In genomic region chr12:80264891-80265290, GRCh38 we compare ENCODE assay signal across 22 cellular contexts.
"Had no signal": no experiment of that assay in that cellular context is flagged by ENCODE, and none has a peak within 500 bp of the region (broad histone marks: within the 10 kb centered on the region; RNA-seq: fewer than 3 reads in every experiment).

No MANE protein-coding gene starts in this region.

- H3K79me2 ChIP-seq: parathyroid adenoma had no signal

- DNase-seq: naive thymus-derived CD4-positive, alpha-beta T cell; natural killer cell; occipital lobe; ovary; psoas muscle; right lobe of liver; sigmoid colon; small intestine; stimulated activated CD4-positive, alpha-beta T cell treated with anti-CD3 and anti-CD28 coated beads, Interleukin-1b, Interleukin-23, amount 100 ng/mL, for 48 hours; stimulated activated CD4-positive, alpha-beta T cell treated with anti-CD3 and anti-CD28 coated beads, Interleukin-4, amount 100 ng/mL, for 1 hour; stimulated activated CD4-positive, alpha-beta T cell treated with anti-CD3 and anti-CD28 coated beads, Interleukin-4, amount 100 ng/mL, for 4 hours; stimulated activated CD8-positive, alpha-beta memory T cell treated with anti-CD3 and anti-CD28 coated beads, Interleukin-4, amount 100 ng/mL, for 48 hours; stimulated activated naive CD4-positive, alpha-beta T cell; stomach; thyroid gland; uterus had no signal

- H3K4me3 ChIP-seq: neural progenitor cell, ovary, psoas muscle, right lobe of liver, sigmoid colon, stomach, thoracic aorta, thyroid gland, tibial nerve, uterus had no signal

- H3K9ac ChIP-seq: neural progenitor cell, parathyroid adenoma had no signal

- H3K9me3 ChIP-seq: ovary, psoas muscle, right lobe of liver, sigmoid colon, stomach, thoracic aorta, thyroid gland, tibial nerve, uterus had no signal

- H3K27me3 ChIP-seq: neural progenitor cell, ovary, right lobe of liver, sigmoid colon, stomach, thyroid gland, tibial nerve, uterus had no signal

- H2AFZ ChIP-seq: neural progenitor cell, parathyroid adenoma had no signal

- ATAC-seq: naive thymus-derived CD4-positive, alpha-beta T cell; natural killer cell; psoas muscle; right cardiac atrium; right lobe of liver; stimulated activated memory B cell treated with anti-CD40 and anti-IgM and Interleukin-4, amounts not matched to agents 10 μg/mL and 1 μg/mL and 100 μg/mL, for 72 hours had no signal

- H3K36me3 ChIP-seq: neural progenitor cell, ovary, right lobe of liver, sigmoid colon, stomach, thoracic aorta, thyroid gland, tibial nerve, uterus had no signal

- H3K4me1 ChIP-seq: neural progenitor cell, parathyroid adenoma, psoas muscle, right lobe of liver, thyroid gland, uterus had no signal

- H3K27ac ChIP-seq: neural progenitor cell, ovary, parathyroid adenoma, psoas muscle, right lobe of liver, sigmoid colon, stomach, thoracic aorta, thyroid gland, tibial nerve, uterus had no signal

- H3K4me2 ChIP-seq: neural progenitor cell had no signal
